10 cellular contexts compared by ENCODE assay signal in the genomic region with DNA sequence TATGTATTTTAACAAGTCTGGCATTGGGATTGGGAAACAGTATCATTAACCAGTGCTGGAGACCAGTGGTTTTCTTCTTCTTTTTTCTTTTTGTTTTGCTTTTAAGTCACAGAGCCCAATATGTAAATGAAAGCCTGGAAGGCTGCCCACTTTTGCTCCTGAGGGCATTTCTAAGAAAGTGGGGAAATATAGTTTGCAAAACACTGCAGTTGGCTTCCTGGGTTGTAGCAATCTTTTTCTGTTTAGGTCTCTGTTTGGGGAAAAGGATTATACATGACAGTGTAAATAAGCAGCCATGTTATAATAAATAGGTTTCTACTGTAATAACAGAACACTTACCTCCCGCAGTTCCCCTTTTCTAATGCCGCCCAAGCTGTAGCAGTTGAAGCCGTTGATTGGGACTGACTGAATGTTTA.
A peak's percentile ranks its signal among the peaks of the same experiment; 100 is the strongest.
DNase-seq lines count a peak whose midpoint lies in the region; ATAC-seq, FAIRE-seq and TF ChIP-seq lines count a peak whose summit lies in the region.
"Had no signal": no experiment of that assay in that cellular context is flagged by ENCODE, and none has a peak within 500 bp of the region (broad histone marks: within the 10 kb centered on the region; RNA-seq: fewer than 3 reads in every experiment).

No MANE protein-coding gene starts in this region.

- H3K9me3 ChIP-seq in astrocyte (ENCODE audit: insufficient read depth, low read depth, low read length) (no peaks in the 10 kb centered on the region), T-helper 17 cell (ENCODE audit: control insufficient read depth, low read length, poor library complexity, severe bottlenecking) (no peaks in the 10 kb centered on the region)

- in situ Hi-C loops in KBM-7 (cut with MboI; ENCODE audit: low pct_unique_long_range_greater_than_20kb, low sequenced_read_pairs): no loop called here

- ATAC-seq in GM19351 (IDR thresholded peaks at IDR 0.05; ENCODE audit: unreplicated experiment) (peak; percentile 79), T-helper 17 cell (no peak)
- ATAC-seq: right cardiac atrium, Right ventricle myocardium inferior had no signal

- no peak overlapping the region for H3K4me3 Mint-ChIP-seq in astrocyte (ENCODE audit: unreplicated experiment)
- H3K4me3 Mint-ChIP-seq in T-helper 17 cell: no peak overlapping the region

- no peaks in the 10 kb centered on the region for H3K36me3 Mint-ChIP-seq in astrocyte (ENCODE audit: low read depth, unreplicated experiment)
- H3K36me3 Mint-ChIP-seq in T-helper 17 cell (ENCODE audit: low read depth): peaks cover 2% of the 10 kb centered on the region

- H3K9me3 Mint-ChIP-seq in astrocyte (ENCODE audit: unreplicated experiment): no peaks in the 10 kb centered on the region

- no peaks in the 10 kb centered on the region for H3K4me1 ChIP-seq in astrocyte (ENCODE audit: insufficient read depth, low read length)

- no peaks in the 10 kb centered on the region for H3K27me3 ChIP-seq in astrocyte (ENCODE audit: insufficient read depth, low read length)

- no peak overlapping the region for H3K27ac Mint-ChIP-seq in astrocyte (ENCODE audit: unreplicated experiment)
- H3K27ac Mint-ChIP-seq in T-helper 17 cell: no peak overlapping the region

- TF ChIP-seq CTCF in astrocyte (IDR thresholded peaks at IDR 0.05; ENCODE audit: insufficient read depth, low read depth, low read length): no peak

- DNase-seq in KBM-7: peak; percentile 85
- no peak for DNase-seq in astrocyte (ENCODE audit: low read depth)
- peak; percentile 14 for DNase-seq in putamen (ENCODE audit: low spot score)
- DNase-seq in T-helper 17 cell: no peak
- DNase-seq in activated T-cell treated with anti-CD3 and anti-CD28 coated beads, Interleukin-2, amount 50 U/mL, for 1 hour: no peak
- no peak for DNase-seq in iPS-NIHi11 (ENCODE audit: low spot score)
- no peak for DNase-seq in NCI-H2171 (lab: John Stamatoyannopoulos, UW)
- DNase-seq: right cardiac atrium had no signal

- no peak overlapping the region for H3K4me2 ChIP-seq in astrocyte (ENCODE audit: low read length)

- H3K27ac ChIP-seq in astrocyte (ENCODE audit: low read depth, low read length): no peak overlapping the region

- no peaks in the 10 kb centered on the region for H3K79me2 ChIP-seq in astrocyte (ENCODE audit: insufficient read depth, low read length)

- no peaks in the 10 kb centered on the region for H3K27me3 Mint-ChIP-seq in astrocyte (ENCODE audit: low read depth, unreplicated experiment)
- H3K27me3 Mint-ChIP-seq in T-helper 17 cell: no peaks in the 10 kb centered on the region

- no peaks in the 10 kb centered on the region for H3K36me3 ChIP-seq in astrocyte (ENCODE audit: insufficient read depth, low read length)

- H3K4me3 ChIP-seq in astrocyte (ENCODE audit: insufficient read depth, low read depth, low read length): no peak overlapping the region

- no peak overlapping the region for H3K9ac ChIP-seq in astrocyte (ENCODE audit: low read length)

- H2AFZ ChIP-seq in astrocyte (ENCODE audit: low read depth, low read length): no peak overlapping the region

- no peaks in the 10 kb centered on the region for H4K20me1 ChIP-seq in astrocyte (ENCODE audit: insufficient read depth, low read length)

- H3K4me1 Mint-ChIP-seq in astrocyte (ENCODE audit: low read depth, unreplicated experiment): no peaks in the 10 kb centered on the region
- no peaks in the 10 kb centered on the region for H3K4me1 Mint-ChIP-seq in T-helper 17 cell

- FAIRE-seq in astrocyte (lab: Jason Lieb, UNC): peak; percentile 68

Comparison
In these comparisons a context has a peak if more than half of its experiments do, and no peak if none do; other contexts are left out.
1. DNase-seq: peak in KBM-7 (single experiment) and putamen (single experiment); none in astrocyte (single experiment), T-helper 17 cell (0 of 3), activated T-cell treated with anti-CD3 and anti-CD28 coated beads, Interleukin-2, amount 50 U/mL, for 1 hour (single experiment), iPS-NIHi11 (single experiment) and NCI-H2171 (single experiment).